In the genomic region with DNA sequence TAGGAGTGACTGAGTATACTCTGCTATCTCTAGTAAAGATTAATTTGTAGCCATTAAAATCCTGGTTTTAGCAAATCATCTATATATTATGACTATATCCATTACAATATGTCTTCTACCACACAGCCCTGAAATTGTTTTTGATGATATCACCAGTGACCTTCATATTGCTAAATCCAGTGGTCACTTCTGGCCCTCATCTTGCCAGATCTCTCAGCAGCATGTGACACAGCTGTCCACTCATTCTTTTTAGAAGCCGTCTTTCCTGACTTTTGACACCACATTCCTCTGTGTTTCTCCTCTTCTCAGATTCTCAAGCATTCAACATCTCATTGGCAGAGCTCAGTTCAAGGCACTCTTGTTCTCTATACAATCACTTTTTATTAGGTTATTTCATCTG, we compare ENCODE assay signal across 27 cellular contexts. TPM values are rescaled to one million over a fixed set of nuclear protein-coding genes. Genes with fewer than 3 reads are reported as not detected.
A peak's percentile ranks its signal among the peaks of the same experiment; 100 is the strongest.
DNase-seq lines count a peak whose midpoint lies in the region; ATAC-seq and TF ChIP-seq lines count a peak whose summit lies in the region.
"Had no signal": no experiment of that assay in that cellular context is flagged by ENCODE, and none has a peak within 500 bp of the region (broad histone marks: within the 10 kb centered on the region; RNA-seq: fewer than 3 reads in every experiment).

No MANE protein-coding gene starts in this region.

- H3K36me3 ChIP-seq in right atrium auricular region (no peaks in the 10 kb centered on the region), upper lobe of right lung (no peaks in the 10 kb centered on the region), left lung (no peaks in the 10 kb centered on the region)

- WGBS in right cardiac atrium = 56% methylated on average over 1 of the region's 1 CpG

- H3K27me3 ChIP-seq in right cardiac atrium (ENCODE audit: control insufficient read depth, insufficient read depth) = no peaks in the 10 kb centered on the region
- H3K27me3 ChIP-seq in right atrium auricular region = no peaks in the 10 kb centered on the region
- H3K27me3 ChIP-seq in upper lobe of right lung = no peaks in the 10 kb centered on the region
- no peaks in the 10 kb centered on the region for H3K27me3 ChIP-seq in left lung
- H3K27me3 ChIP-seq: testis had no signal

- DNase-seq in right cardiac atrium (no peak), right atrium auricular region (ENCODE audit: low spot score) (no peak), cardiac fibroblast (ENCODE audit: low read depth in 2 of 2) (peak; percentile 14 to 77), hepatic stellate cell (ENCODE audit: low spot score) (peak; percentile 2), upper lobe of right lung (no peak), NCI-H187 (lab: John Stamatoyannopoulos, UW) (no peak), left lung (no peak)
- DNase-seq in activated CD4-positive, CD25-positive, alpha-beta regulatory T cell treated with anti-CD3 and anti-CD28 coated beads, Interleukin-2, amount 50 U/mL, for 72 hours = no peak
- DNase-seq: activated CD4-positive, alpha-beta T cell treated with anti-CD3 and anti-CD28 coated beads, Interleukin-2, amount 50 U/mL, for 1 hour; activated gamma-delta T cell treated with Interleukin-2 at 50 U/mL for 16 hours; activated T-cell treated with anti-CD3 and anti-CD28 coated beads, Interleukin-2, amount 50 U/mL, for 48 hours; dermis blood vessel endothelial cell; endodermal cell; GOT3; hypothalamus; NCI-H1092 treated with DMSO at 0.1 percent for 48 hours; NCI-H1930; NCI-H2171 treated with DMSO at 0.1 percent for 48 hours; NCI-H510A treated with DMSO at 0.1 percent for 48 hours; nephron progenitor cell; PC-3; SHP77; small intestine; stimulated activated naive B cell treated with anti-CD40 and anti-IgM and Interleukin-4, amounts not matched to agents 10 μg/mL and 1 μg/mL and 100 μg/mL, for 72 hours; testis had no signal

- ATAC-seq in right cardiac atrium (peak; percentile 38 to 54), upper lobe of right lung (peak; percentile 26), left lung (no peak)
- ATAC-seq: PC-3; stimulated activated naive B cell treated with anti-CD40 and anti-IgM and Interleukin-4, amounts not matched to agents 10 μg/mL and 1 μg/mL and 100 μg/mL, for 72 hours had no signal

- H3K27ac ChIP-seq in right cardiac atrium (ENCODE audit: low read length) (no peak overlapping the region), right atrium auricular region (no peak overlapping the region), upper lobe of right lung (no peak overlapping the region), left lung (no peak overlapping the region)
- H3K27ac ChIP-seq: 22Rv1, testis, VCaP had no signal

- no peaks in the 10 kb centered on the region for H3K9me3 ChIP-seq in right cardiac atrium (ENCODE audit: control insufficient read depth, low read length)
- H3K9me3 ChIP-seq in right atrium auricular region = peaks cover 0 to 6% of the 10 kb centered on the region in 2 donors
- H3K9me3 ChIP-seq in upper lobe of right lung = peaks cover 5% of the 10 kb centered on the region
- peaks cover 0 to 9% of the 10 kb centered on the region in 2 donors for H3K9me3 ChIP-seq in left lung
- H3K9me3 ChIP-seq: testis had no signal

- intact Hi-C loops in right cardiac atrium (cut with DNase I) (no loop called here), upper lobe of right lung (cut with DNase I) (no loop called here), left lung (cut with DNase I) (no loop called here)

- H3K4me3 ChIP-seq in right cardiac atrium (ENCODE audit: low read length) (no peak overlapping the region), right atrium auricular region (no peak overlapping the region), cardiac fibroblast (replicated peaks in 1 of 2; ENCODE audit: low read depth in 2 of 2, low read length in 2 of 2) (no peak overlapping the region), upper lobe of right lung (no peak overlapping the region), left lung (no peak overlapping the region)
- H3K4me3 ChIP-seq: testis had no signal

- TF ChIP-seq CTCF in right atrium auricular region (IDR thresholded peaks at IDR 0.05) = no peak
- TF ChIP-seq CTCF in cardiac fibroblast (IDR thresholded peaks at IDR 0.05; ENCODE audit: low read depth, low read length) = no peak
- TF ChIP-seq CTCF in upper lobe of right lung (IDR thresholded peaks at IDR 0.05) = no peak
- no peak for TF ChIP-seq CTCF in left lung (IDR thresholded peaks at IDR 0.05)

- H3K4me1 ChIP-seq in right cardiac atrium (ENCODE audit: control insufficient read depth, insufficient read depth, low read length) = peaks cover 9% of the 10 kb centered on the region
- H3K4me1 ChIP-seq in right atrium auricular region = peaks cover 0 to 10% of the 10 kb centered on the region in 2 donors
- no peaks in the 10 kb centered on the region for H3K4me1 ChIP-seq in upper lobe of right lung
- H3K4me1 ChIP-seq in left lung = peaks cover 0 to 6% of the 10 kb centered on the region in 2 donors
- H3K4me1 ChIP-seq: testis had no signal

RNA-seq across cellular contexts. Expression of gene CPNE8, which starts 54.9 kb away (rescaled TPM):
- total RNA-seq in right cardiac atrium (10 to 100 TPM; 26.8 to 39.7 (median 33.8) TPM), right atrium auricular region (10 to 100 TPM; 33.1 to 36.2 TPM), upper lobe of right lung (32.1 TPM), left lung (10 to 100 TPM; 18.0 to 25.8 TPM)
- polyA plus RNA-seq in right cardiac atrium = 14.1 TPM

Comparison
In these comparisons a context has a peak if more than half of its experiments do, and no peak if none do; other contexts are left out.
1. DNase-seq: peak in cardiac fibroblast (2 of 2) and hepatic stellate cell (single experiment); none in right cardiac atrium (0 of 3), right atrium auricular region (single experiment), upper lobe of right lung (single experiment), activated CD4-positive, CD25-positive, alpha-beta regulatory T cell treated with anti-CD3 and anti-CD28 coated beads, Interleukin-2, amount 50 U/mL, for 72 hours (single experiment), NCI-H187 (0 of 2) and left lung (0 of 2).